ENCODE assay signal across 8 cellular contexts in the genomic region with DNA sequence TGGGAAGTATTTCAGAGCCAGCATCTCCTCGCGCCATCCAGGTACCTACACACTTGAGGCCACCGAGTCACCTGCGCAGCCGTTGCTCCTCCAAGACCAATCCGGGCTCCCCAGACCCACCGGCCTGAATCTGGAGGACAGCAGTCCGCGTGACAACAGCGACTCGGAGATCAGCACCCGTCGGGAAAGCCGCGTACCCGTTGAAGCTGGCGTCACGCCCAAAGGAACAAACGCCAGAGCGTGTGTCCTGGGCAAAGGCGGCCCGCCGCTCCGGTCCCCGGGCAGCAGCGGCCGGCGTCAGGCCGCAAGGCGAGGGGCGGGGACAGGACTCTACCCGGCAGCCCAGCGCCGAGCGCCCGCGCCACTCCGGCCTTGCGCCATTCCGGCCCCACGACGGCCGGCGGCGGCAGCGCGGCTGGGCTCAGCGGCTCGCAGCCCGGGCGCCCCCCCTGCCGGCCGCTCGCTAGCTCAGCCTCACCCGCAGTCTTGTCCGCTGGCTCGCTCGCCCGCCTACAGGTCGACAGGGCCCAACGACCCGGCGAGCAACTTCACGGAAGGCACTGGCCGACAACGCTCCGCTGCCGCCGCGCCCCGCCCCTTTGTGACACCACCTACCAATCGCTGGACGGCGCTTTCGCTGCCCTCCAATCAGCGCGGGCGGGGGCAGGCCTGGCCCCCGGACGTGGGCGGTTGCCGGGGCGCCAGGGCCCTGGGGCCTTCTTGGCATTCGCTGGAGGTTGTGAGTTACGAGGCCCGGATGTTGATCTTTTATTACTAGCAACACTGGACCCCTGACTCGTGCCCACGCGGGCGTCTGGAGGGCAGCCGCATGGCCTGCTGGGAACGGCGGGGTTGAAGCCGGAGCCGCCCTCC. TPM values are rescaled to one million over a fixed set of nuclear protein-coding genes. Genes with fewer than 3 reads are reported as not detected.
DNase-seq lines count a peak whose midpoint lies in the region; ATAC-seq and TF ChIP-seq lines count a peak whose summit lies in the region.

Gene ZFAND4 (minus strand): TSS at position 572 of the 873 bp plus-strand sequence. CDS start 9,047 bp downstream, outside the sequence.

- no peaks in the 10 kb centered on the region for H3K27me3 ChIP-seq in fibroblast of lung (ENCODE audit: control insufficient read depth, insufficient read depth, low read length)

- ATAC-seq in GM21576 (IDR thresholded peaks at IDR 0.05; ENCODE audit: unreplicated experiment): peak; percentile 94
- ATAC-seq in naive thymus-derived CD8-positive, alpha-beta T cell: peak; percentile 93 to 96

- no peaks in the 10 kb centered on the region for H3K27me3 Mint-ChIP-seq in naive thymus-derived CD8-positive, alpha-beta T cell

- peak; percentile 78 for DNase-seq in DMS79 (lab: John Stamatoyannopoulos, UW)
- peak; percentile 89 for DNase-seq in Jurkat, Clone E6-1 (ENCODE audit: low read depth, low spot score)
- DNase-seq in activated T-helper 1 cell treated with Interleukin-2 at 50 U/mL for 16 hours (ENCODE audit: low read depth): peak; percentile 91
- peak; percentile 96 to 97 for DNase-seq in fibroblast of lung (ENCODE audit: low read depth in 2 of 2)
- DNase-seq in naive thymus-derived CD8-positive, alpha-beta T cell: peak; percentile 82 to 96 (median 92)
- DNase-seq in stimulated activated naive CD4-positive, alpha-beta T cell (lab: John Stamatoyannopoulos, UW): peak; percentile 84 to 92 (median 88)

- H3K4me1 Mint-ChIP-seq in naive thymus-derived CD8-positive, alpha-beta T cell: peaks cover 28 to 52% (median 48%) of the 10 kb centered on the region in 4 donors

- H3K27ac Mint-ChIP-seq in naive thymus-derived CD8-positive, alpha-beta T cell: peak within 1 kb of the TSS; percentile 81 to 96 (median 94)

- H3K9ac ChIP-seq in fibroblast of lung (ENCODE audit: insufficient read depth, low read length): peak within 1 kb of the TSS; percentile 75

- POLR2A ChIA-PET in naive thymus-derived CD8-positive, alpha-beta T cell (lab: Charles Lee): interaction anchor here (0.6 to 1.5 kb wide), 7 partner anchors 9 to 422 kb away, joined by 3 to 9 read pairs (median 4); partner anchors contain the start of gene WASHC2C

- no peaks in the 10 kb centered on the region for H3K79me2 ChIP-seq in fibroblast of lung (ENCODE audit: control insufficient read depth, insufficient read depth, low read length)

- peak within 1 kb of the TSS; percentile 87 to 97 (median 92) for H3K4me3 Mint-ChIP-seq in naive thymus-derived CD8-positive, alpha-beta T cell

- H3K4me1 ChIP-seq in fibroblast of lung (ENCODE audit: control insufficient read depth, extremely low read depth, insufficient read depth, low read length): no peaks in the 10 kb centered on the region

- peaks cover 0 to 2% (median 0%) of the 10 kb centered on the region in 3 donors for H3K36me3 Mint-ChIP-seq in naive thymus-derived CD8-positive, alpha-beta T cell

- peak within 1 kb of the TSS; percentile 68 for H3K27ac ChIP-seq in fibroblast of lung (ENCODE audit: insufficient read depth, low read length)

- no peaks in the 10 kb centered on the region for H3K9me3 ChIP-seq in fibroblast of lung (ENCODE audit: control insufficient read depth, insufficient read depth, low read depth, low read length)

- peak within 1 kb of the TSS; percentile 64 for H3K4me2 ChIP-seq in fibroblast of lung (ENCODE audit: extremely low read depth, insufficient read depth, low read length)

- peak within 1 kb of the TSS; percentile 83 for H3K4me3 ChIP-seq in Jurkat, Clone E6-1 (ENCODE audit: low read length)
- H3K4me3 ChIP-seq in fibroblast of lung (replicated peaks in 1 of 4; ENCODE audit: control extremely low read depth in 1 of 4, insufficient read depth in 1 of 4, low read depth in 3 of 4, low read length in 4 of 4): peak within 1 kb of the TSS; percentile 75 to 93 (median 85)

- no peaks in the 10 kb centered on the region for H3K9me3 Mint-ChIP-seq in naive thymus-derived CD8-positive, alpha-beta T cell

- H3K36me3 ChIP-seq in fibroblast of lung (ENCODE audit: control insufficient read depth, insufficient read depth, low read length): no peaks in the 10 kb centered on the region

- peak within 1 kb of the TSS; percentile 98 for H2AFZ ChIP-seq in fibroblast of lung (ENCODE audit: low read length)

- H4K20me1 ChIP-seq in fibroblast of lung (ENCODE audit: control insufficient read depth, extremely low read depth, insufficient read depth, low read length): no peaks in the 10 kb centered on the region

- peak; percentile 10 to 18 for TF ChIP-seq CTCF in fibroblast of lung (conservative IDR thresholded peaks at IDR 0.05 in 1 of 2, IDR thresholded peaks at IDR 0.05 in 1 of 2; ENCODE audit: low read depth in 1 of 2, low read length in 2 of 2)

TF ChIP-seq in PFSK-1, 5 proteins besides CTCF, POLR2A, EP300 and RAD21:
- peak; percentile 26 for TF ChIP-seq FOXP2 (optimal IDR thresholded peaks at IDR 0.05; ENCODE audit: borderline replicate concordance, extremely low read depth, extremely low read length, insufficient read depth)
- no peak for TF ChIP-seq REST (IDR thresholded peaks at IDR 0.05; ENCODE audit: insufficient read depth in 1 of 2, low read depth in 2 of 2, low read length in 2 of 2)

RNA-seq across cellular contexts. Expression of gene ZFAND4, which starts in this region (rescaled TPM):
- polyA plus RNA-seq in Jurkat, Clone E6-1 (2012; ENCODE audit: insufficient read depth, insufficient read length): 11.6 TPM
- 0.44 TPM for polyA plus RNA-seq in PFSK-1 (2012; ENCODE audit: insufficient read length, low read depth)
- total RNA-seq in fibroblast of lung: 7.2 and 9.6 TPM in 2 replicates
- 1.8 and 2.5 TPM in 2 replicates for polyA plus RNA-seq in fibroblast of lung
- polyA plus RNA-seq in fibroblast of lung (2012): 1.5 and 2.0 TPM in 2 replicates
- polyA minus RNA-seq in fibroblast of lung (ENCODE audit: low replicate concordance): not detected in 2 replicates
- total RNA-seq in naive thymus-derived CD8-positive, alpha-beta T cell: 10 to 100 TPM; 29.2 to 32.2 TPM
- 10 to 100 TPM; 14.8 to 28.9 (median 20.8) TPM for polyA plus RNA-seq in naive thymus-derived CD8-positive, alpha-beta T cell

Comparison
In these comparisons a context has a peak if more than half of its experiments do, and no peak if none do; other contexts are left out.
1. Peak in every context shown above with its lines: DNase-seq, ATAC-seq, H3K4me3 ChIP-seq and H3K27ac ChIP-seq.